In genomic region chr14:70576891-70577290, GRCh38 we compare ENCODE assay signal across 24 cellular contexts.
"Had no signal": no experiment of that assay in that cellular context is flagged by ENCODE, and none has a peak within 500 bp of the region (broad histone marks: within the 10 kb centered on the region; RNA-seq: fewer than 3 reads in every experiment).

No MANE protein-coding gene starts in this region.

- H3K36me3 ChIP-seq: breast epithelium had no signal

- H3K9me3 Mint-ChIP-seq: activated T-helper 17 cell treated with anti-CD3 and anti-CD28 coated beads, Interleukin-2, amount 50 U/mL, for 72 hours; dendritic cell treated with granulocyte-macrophage colony-stimulating factor and Interleukin-4, amounts not matched to agents 40 ng/mL and 50 ng/mL, for 4 days had no signal

- H3K27ac Mint-ChIP-seq: activated B cell treated with CpG ODN at 0.5 μM for 24 hours; activated CD8-positive, alpha-beta T cell treated with anti-CD3 and anti-CD28 coated beads for 36 hours; activated T-helper 17 cell treated with anti-CD3 and anti-CD28 coated beads, Interleukin-2, amount 50 U/mL, for 72 hours; dendritic cell treated with granulocyte-macrophage colony-stimulating factor and Interleukin-4, amounts not matched to agents 40 ng/mL and 50 ng/mL, for 4 days; T-helper 2 cell treated with Interferon-gamma antibody and Interleukin-4, amounts not matched to agents 5 μg/mL and 100 μg/mL, for 36 hours had no signal

- DNase-seq: activated B cell treated with CpG ODN at 0.5 μM for 24 hours; activated CD4-positive, alpha-beta T cell treated with anti-CD3 and anti-CD28 coated beads, Interleukin-2, amount 50 U/mL, for 1 hour; activated CD8-positive, alpha-beta T cell treated with anti-CD3 and anti-CD28 coated beads for 36 hours; activated gamma-delta T cell treated with Interleukin-2 at 50 U/mL for 16 hours; activated naive CD4-positive, alpha-beta T cell treated with anti-CD3 and anti-CD28 coated beads, Interleukin-2, amount 50 U/mL, for 16 hours; activated T-cell treated with anti-CD3 and anti-CD28 coated beads, Interleukin-2, amount 50 U/mL, for 4 hours; amygdala; central memory CD4-positive, alpha-beta T cell; effector CD4-positive, alpha-beta T cell; islet precursor cell; left ventricle myocardium superior; mammary epithelial cell; occipital lobe; right cardiac atrium; stimulated activated CD4-positive, alpha-beta T cell treated with anti-CD3 and anti-CD28 coated beads, Interleukin-2, amount 100 ng/mL, for 48 hours; stimulated activated naive CD4-positive, alpha-beta T cell treated with Interleukin-2 at 50 U/mL for 16 hours had no signal

- H3K9ac ChIP-seq: parathyroid adenoma had no signal

- H3K79me2 ChIP-seq: parathyroid adenoma had no signal

- H3K27me3 Mint-ChIP-seq: activated B cell treated with CpG ODN at 0.5 μM for 24 hours; activated CD8-positive, alpha-beta T cell treated with anti-CD3 and anti-CD28 coated beads for 36 hours; activated T-helper 17 cell treated with anti-CD3 and anti-CD28 coated beads, Interleukin-2, amount 50 U/mL, for 72 hours; dendritic cell treated with granulocyte-macrophage colony-stimulating factor and Interleukin-4, amounts not matched to agents 40 ng/mL and 50 ng/mL, for 4 days had no signal

- H3K4me3 Mint-ChIP-seq: activated B cell treated with CpG ODN at 0.5 μM for 24 hours; activated CD8-positive, alpha-beta T cell treated with anti-CD3 and anti-CD28 coated beads for 36 hours; activated T-cell treated with anti-CD3 and anti-CD28 coated beads, Interleukin-2, amount 50 U/mL, for 4 hours; activated T-helper 17 cell treated with anti-CD3 and anti-CD28 coated beads, Interleukin-2, amount 50 U/mL, for 72 hours; dendritic cell treated with granulocyte-macrophage colony-stimulating factor and Interleukin-4, amounts not matched to agents 40 ng/mL and 50 ng/mL, for 4 days; neural crest cell; T-helper 2 cell treated with Interferon-gamma antibody and Interleukin-4, amounts not matched to agents 5 μg/mL and 100 μg/mL, for 36 hours had no signal

- H3K4me1 ChIP-seq: breast epithelium, esophagus muscularis mucosa, parathyroid adenoma, tibial nerve had no signal

- H3K9me3 ChIP-seq: breast epithelium, esophagus muscularis mucosa, tibial nerve had no signal

- ATAC-seq: activated CD8-positive, alpha-beta T cell treated with anti-CD3 and anti-CD28 coated beads for 36 hours; activated T-cell treated with anti-CD3 and anti-CD28 coated beads, Interleukin-2, amount 50 U/mL, for 4 hours; activated T-helper 17 cell treated with anti-CD3 and anti-CD28 coated beads, Interleukin-2, amount 50 U/mL, for 72 hours; left ventricle myocardium superior; right cardiac atrium had no signal

- H3K4me3 ChIP-seq: breast epithelium, esophagus muscularis mucosa, tibial nerve had no signal

- H3K27me3 ChIP-seq: breast epithelium, esophagus muscularis mucosa, tibial nerve had no signal

- H3K27ac ChIP-seq: breast epithelium, esophagus muscularis mucosa, parathyroid adenoma, tibial nerve had no signal

- H3K4me1 Mint-ChIP-seq: activated B cell treated with CpG ODN at 0.5 μM for 24 hours, neural crest cell had no signal

- H2AFZ ChIP-seq: parathyroid adenoma had no signal
